In genomic region chr14:74238974-74239847, GRCh38 we compare ENCODE assay signal across 2 cellular contexts.
TF ChIP-seq lines count a peak whose summit lies in the region.

Gene VSX2 (plus strand): TSS chr14:74239449. CDS start chr14:74239562, 113 bp downstream.

TF ChIP-seq in A549, 52 proteins besides CTCF, POLR2A, EP300 and RAD21 (continued from another document):
- no peak for TF ChIP-seq CBX8 (IDR thresholded peaks at IDR 0.05)
- TF ChIP-seq HOXB5 (CRISPR knock-in tag; IDR thresholded peaks at IDR 0.05) = no peak
- no peak for TF ChIP-seq RARB (CRISPR knock-in tag; IDR thresholded peaks at IDR 0.05)
- no peak for TF ChIP-seq BHLHE40 (IDR thresholded peaks at IDR 0.05; ENCODE audit: low read depth, low read length)
- TF ChIP-seq, protein P1, sequence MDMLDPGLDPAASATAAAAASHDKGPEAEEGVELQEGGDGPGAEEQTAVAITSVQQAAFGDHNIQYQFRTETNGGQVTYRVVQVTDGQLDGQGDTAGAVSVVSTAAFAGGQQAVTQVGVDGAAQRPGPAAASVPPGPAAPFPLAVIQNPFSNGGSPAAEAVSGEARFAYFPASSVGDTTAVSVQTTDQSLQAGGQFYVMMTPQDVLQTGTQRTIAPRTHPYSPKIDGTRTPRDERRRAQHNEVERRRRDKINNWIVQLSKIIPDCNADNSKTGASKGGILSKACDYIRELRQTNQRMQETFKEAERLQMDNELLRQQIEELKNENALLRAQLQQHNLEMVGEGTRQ (IDR thresholded peaks at IDR 0.05) = no peak
TF ChIP-seq in A549: peak in this region for 0.

TF ChIP-seq in H1, 55 proteins besides CTCF, POLR2A, EP300 and RAD21 (continued from another document):
- TF ChIP-seq SIN3A (conservative IDR thresholded peaks at IDR 0.05 in 1 of 2, IDR thresholded peaks at IDR 0.05 in 1 of 2; ENCODE audit: low read depth in 1 of 2, low read length in 2 of 2) (no peak), TAF1 (IDR thresholded peaks at IDR 0.05; ENCODE audit: low read depth, low read length) (no peak), CEBPB (IDR thresholded peaks at IDR 0.05; ENCODE audit: low read depth, low read length) (no peak), HDAC2 (IDR thresholded peaks at IDR 0.05; ENCODE audit: borderline replicate concordance in 1 of 2, low read depth in 2 of 2, low read length in 2 of 2) (no peak), ATF2 (IDR thresholded peaks at IDR 0.05; ENCODE audit: low read length) (no peak), SIRT6 (IDR thresholded peaks at IDR 0.05; ENCODE audit: low read length) (no peak), CTBP2 (IDR thresholded peaks at IDR 0.05; ENCODE audit: borderline replicate concordance, insufficient read depth, insufficient read length, low read length) (no peak), ZNF274 (IDR thresholded peaks at IDR 0.05; ENCODE audit: borderline replicate concordance, extremely low read depth, low read length) (no peak), MAFK (IDR thresholded peaks at IDR 0.05; ENCODE audit: low read depth, low read length) (no peak), SP1 (IDR thresholded peaks at IDR 0.05; ENCODE audit: low read depth, low read length) (no peak), RFX5 (IDR thresholded peaks at IDR 0.05; ENCODE audit: borderline replicate concordance, low read depth, low read length) (no peak), HDAC6 (IDR thresholded peaks at IDR 0.05; ENCODE audit: low read depth, low read length) (no peak), CHD1 (IDR thresholded peaks at IDR 0.05; ENCODE audit: low read depth, low read length) (no peak), CBX8 (IDR thresholded peaks at IDR 0.05; ENCODE audit: borderline replicate concordance, low read depth, low read length) (no peak), FOSL1 (IDR thresholded peaks at IDR 0.05; ENCODE audit: insufficient read depth, low read depth, low read length) (no peak), YY1 (IDR thresholded peaks at IDR 0.05; ENCODE audit: low read depth, low read length) (no peak), POU5F1 (IDR thresholded peaks at IDR 0.05; ENCODE audit: low read depth, low read length) (no peak), E2F6 (IDR thresholded peaks at IDR 0.05) (no peak)
